In the genomic region with DNA sequence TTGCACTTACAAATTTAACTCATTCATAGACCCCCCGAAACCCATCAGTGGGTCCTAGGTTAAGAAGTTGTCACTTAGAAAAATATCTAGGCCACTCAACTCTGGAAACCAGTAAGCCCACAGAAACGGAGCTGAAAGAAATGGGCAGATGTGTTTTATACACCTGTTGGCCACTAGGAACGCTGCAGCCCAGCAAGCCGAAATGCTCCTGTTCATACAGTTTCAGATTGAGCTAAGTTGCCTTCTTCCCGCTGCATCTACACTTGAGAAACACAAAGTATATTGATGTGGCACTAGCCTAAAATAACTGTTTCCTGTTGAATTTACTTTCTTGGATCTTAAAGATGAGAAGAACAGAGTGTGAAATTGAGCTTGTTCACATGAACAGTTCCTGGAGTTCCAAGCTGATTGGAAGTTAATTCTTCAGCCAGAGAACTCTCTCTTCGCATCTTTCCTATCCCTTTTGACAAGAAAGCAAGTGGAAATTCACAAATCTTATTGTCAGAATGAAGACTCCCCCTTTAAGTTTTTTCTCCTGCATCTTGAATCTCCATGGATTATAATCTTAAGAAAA, we compare ENCODE assay signal across 1 cellular context.
TF ChIP-seq lines count a peak whose summit lies in the region.

No MANE protein-coding gene starts in this region.

TF ChIP-seq in HepG2, 621 proteins besides CTCF, POLR2A, EP300 and RAD21 (continued from another document):
- TF ChIP-seq, protein P1, sequence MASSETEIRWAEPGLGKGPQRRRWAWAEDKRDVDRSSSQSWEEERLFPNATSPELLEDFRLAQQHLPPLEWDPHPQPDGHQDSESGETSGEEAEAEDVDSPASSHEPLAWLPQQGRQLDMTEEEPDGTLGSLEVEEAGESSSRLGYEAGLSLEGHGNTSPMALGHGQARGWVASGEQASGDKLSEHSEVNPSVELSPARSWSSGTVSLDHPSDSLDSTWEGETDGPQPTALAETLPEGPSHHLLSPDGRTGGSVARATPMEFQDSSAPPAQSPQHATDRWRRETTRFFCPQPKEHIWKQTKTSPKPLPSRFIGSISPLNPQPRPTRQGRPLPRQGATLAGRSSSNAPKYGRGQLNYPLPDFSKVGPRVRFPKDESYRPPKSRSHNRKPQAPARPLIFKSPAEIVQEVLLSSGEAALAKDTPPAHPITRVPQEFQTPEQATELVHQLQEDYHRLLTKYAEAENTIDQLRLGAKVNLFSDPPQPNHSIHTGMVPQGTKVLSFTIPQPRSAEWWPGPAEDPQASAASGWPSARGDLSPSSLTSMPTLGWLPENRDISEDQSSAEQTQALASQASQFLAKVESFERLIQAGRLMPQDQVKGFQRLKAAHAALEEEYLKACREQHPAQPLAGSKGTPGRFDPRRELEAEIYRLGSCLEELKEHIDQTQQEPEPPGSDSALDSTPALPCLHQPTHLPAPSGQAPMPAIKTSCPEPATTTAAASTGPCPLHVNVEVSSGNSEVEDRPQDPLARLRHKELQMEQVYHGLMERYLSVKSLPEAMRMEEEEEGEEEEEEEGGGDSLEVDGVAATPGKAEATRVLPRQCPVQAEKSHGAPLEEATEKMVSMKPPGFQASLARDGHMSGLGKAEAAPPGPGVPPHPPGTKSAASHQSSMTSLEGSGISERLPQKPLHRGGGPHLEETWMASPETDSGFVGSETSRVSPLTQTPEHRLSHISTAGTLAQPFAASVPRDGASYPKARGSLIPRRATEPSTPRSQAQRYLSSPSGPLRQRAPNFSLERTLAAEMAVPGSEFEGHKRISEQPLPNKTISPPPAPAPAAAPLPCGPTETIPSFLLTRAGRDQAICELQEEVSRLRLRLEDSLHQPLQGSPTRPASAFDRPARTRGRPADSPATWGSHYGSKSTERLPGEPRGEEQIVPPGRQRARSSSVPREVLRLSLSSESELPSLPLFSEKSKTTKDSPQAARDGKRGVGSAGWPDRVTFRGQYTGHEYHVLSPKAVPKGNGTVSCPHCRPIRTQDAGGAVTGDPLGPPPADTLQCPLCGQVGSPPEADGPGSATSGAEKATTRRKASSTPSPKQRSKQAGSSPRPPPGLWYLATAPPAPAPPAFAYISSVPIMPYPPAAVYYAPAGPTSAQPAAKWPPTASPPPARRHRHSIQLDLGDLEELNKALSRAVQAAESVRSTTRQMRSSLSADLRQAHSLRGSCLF (CRISPR knock-in tag; IDR thresholded peaks at IDR 0.05; ENCODE audit: borderline replicate concordance) = no peak
- TF ChIP-seq, protein P2, sequence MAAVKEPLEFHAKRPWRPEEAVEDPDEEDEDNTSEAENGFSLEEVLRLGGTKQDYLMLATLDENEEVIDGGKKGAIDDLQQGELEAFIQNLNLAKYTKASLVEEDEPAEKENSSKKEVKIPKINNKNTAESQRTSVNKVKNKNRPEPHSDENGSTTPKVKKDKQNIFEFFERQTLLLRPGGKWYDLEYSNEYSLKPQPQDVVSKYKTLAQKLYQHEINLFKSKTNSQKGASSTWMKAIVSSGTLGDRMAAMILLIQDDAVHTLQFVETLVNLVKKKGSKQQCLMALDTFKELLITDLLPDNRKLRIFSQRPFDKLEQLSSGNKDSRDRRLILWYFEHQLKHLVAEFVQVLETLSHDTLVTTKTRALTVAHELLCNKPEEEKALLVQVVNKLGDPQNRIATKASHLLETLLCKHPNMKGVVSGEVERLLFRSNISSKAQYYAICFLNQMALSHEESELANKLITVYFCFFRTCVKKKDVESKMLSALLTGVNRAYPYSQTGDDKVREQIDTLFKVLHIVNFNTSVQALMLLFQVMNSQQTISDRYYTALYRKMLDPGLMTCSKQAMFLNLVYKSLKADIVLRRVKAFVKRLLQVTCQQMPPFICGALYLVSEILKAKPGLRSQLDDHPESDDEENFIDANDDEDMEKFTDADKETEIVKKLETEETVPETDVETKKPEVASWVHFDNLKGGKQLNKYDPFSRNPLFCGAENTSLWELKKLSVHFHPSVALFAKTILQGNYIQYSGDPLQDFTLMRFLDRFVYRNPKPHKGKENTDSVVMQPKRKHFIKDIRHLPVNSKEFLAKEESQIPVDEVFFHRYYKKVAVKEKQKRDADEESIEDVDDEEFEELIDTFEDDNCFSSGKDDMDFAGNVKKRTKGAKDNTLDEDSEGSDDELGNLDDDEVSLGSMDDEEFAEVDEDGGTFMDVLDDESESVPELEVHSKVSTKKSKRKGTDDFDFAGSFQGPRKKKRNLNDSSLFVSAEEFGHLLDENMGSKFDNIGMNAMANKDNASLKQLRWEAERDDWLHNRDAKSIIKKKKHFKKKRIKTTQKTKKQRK (IDR thresholded peaks at IDR 0.05; ENCODE audit: low read length) = no peak
- TF ChIP-seq MED1 (CRISPR knock-in tag; IDR thresholded peaks at IDR 0.05) (no peak), ZNF709 (CRISPR knock-in tag; IDR thresholded peaks at IDR 0.05) (no peak), ELF4 (CRISPR knock-in tag; IDR thresholded peaks at IDR 0.05; ENCODE audit: borderline replicate concordance) (no peak), ZNF44 (CRISPR knock-in tag; IDR thresholded peaks at IDR 0.05) (no peak)
